ENCODE assay signal across 1 cellular context in genomic region chr1:117366982-117367768, GRCh38.
TF ChIP-seq lines count a peak whose summit lies in the region.

Gene MAN1A2, plus strand, starts transcription at chr1:117367449. Its CDS starts 735 bp downstream, at chr1:117368184.

TF ChIP-seq in HepG2, 621 proteins besides CTCF, POLR2A, EP300 and RAD21 (continued from another document and continues in another):
- TF ChIP-seq PRDM10 (CRISPR knock-in tag; IDR thresholded peaks at IDR 0.05; ENCODE audit: low read depth) (no peak), HINFP (CRISPR knock-in tag; IDR thresholded peaks at IDR 0.05; ENCODE audit: low read depth) (no peak), PCBP2 (optimal IDR thresholded peaks at IDR 0.05; ENCODE audit: low read depth, low read length, poor library complexity, severe bottlenecking) (no peak), ZNF75D (CRISPR knock-in tag; IDR thresholded peaks at IDR 0.05; ENCODE audit: borderline replicate concordance) (no peak), HDAC1 (CRISPR knock-in tag; IDR thresholded peaks at IDR 0.05) (no peak; the same call in 1 of the 2 replicates), ZBTB33 (CRISPR knock-in tag; IDR thresholded peaks at IDR 0.05) (no peak), NFYB (CRISPR knock-in tag; IDR thresholded peaks at IDR 0.05) (peak; percentile 76), PCBP1 (IDR thresholded peaks at IDR 0.05; ENCODE audit: borderline replicate concordance, low read depth, low read length) (no peak), TP53 (CRISPR knock-in tag; conservative IDR thresholded peaks at IDR 0.05) (no peak), BRD4 (CRISPR knock-in tag; IDR thresholded peaks at IDR 0.05) (no peak), ZNF800 (CRISPR knock-in tag; IDR thresholded peaks at IDR 0.05) (0 out of 2 replicates have a peak, but pooled peaks have one; percentile 27), NFKB2 (CRISPR knock-in tag; IDR thresholded peaks at IDR 0.05; ENCODE audit: borderline replicate concordance) (no peak), HNRNPK (IDR thresholded peaks at IDR 0.05; ENCODE audit: low read depth, low read length, poor library complexity, severe bottlenecking) (peak; percentile 44), SMC3 (IDR thresholded peaks at IDR 0.05; ENCODE audit: low read length) (no peak), IKZF1 (IDR thresholded peaks at IDR 0.05) (no peak), RFXAP (CRISPR knock-in tag; IDR thresholded peaks at IDR 0.05; ENCODE audit: borderline replicate concordance) (peak; percentile 99), CEBPZ (IDR thresholded peaks at IDR 0.05; ENCODE audit: low read length) (no peak), TFAP4 (IDR thresholded peaks at IDR 0.05; ENCODE audit: borderline replicate concordance, low read depth) (peak; percentile 60; the same call in 1 of the 2 replicates), KAT8 (CRISPR knock-in tag; IDR thresholded peaks at IDR 0.05) (peak; percentile 53; the same call in 1 of the 2 replicates), ZBTB26 (CRISPR knock-in tag; IDR thresholded peaks at IDR 0.05; ENCODE audit: borderline replicate concordance) (peak; percentile 35; the same call in 1 of the 2 replicates), ZNF460 (CRISPR knock-in tag; IDR thresholded peaks at IDR 0.05; ENCODE audit: borderline replicate concordance) (no peak; the same call in 1 of the 2 replicates), ZNF546 (CRISPR knock-in tag; conservative IDR thresholded peaks at IDR 0.05) (no peak), PBX3 (CRISPR knock-in tag; IDR thresholded peaks at IDR 0.05; ENCODE audit: borderline replicate concordance) (no peak), RERE (CRISPR knock-in tag; IDR thresholded peaks at IDR 0.05; ENCODE audit: low read depth) (no peak), E2F2 (CRISPR knock-in tag; IDR thresholded peaks at IDR 0.05; ENCODE audit: borderline replicate concordance) (0 out of 2 replicates have a peak, but pooled peaks have one; percentile 48), PLRG1 (conservative IDR thresholded peaks at IDR 0.05) (no peak), MYC (CRISPR knock-in tag; IDR thresholded peaks at IDR 0.05; ENCODE audit: borderline replicate concordance) (peak; percentile 43), ZNF644 (CRISPR knock-in tag; IDR thresholded peaks at IDR 0.05; ENCODE audit: low read depth) (no peak), MLX (CRISPR knock-in tag; IDR thresholded peaks at IDR 0.05) (no peak)
